Comparison of ENCODE assay signal across 8 cellular contexts in the genomic region with DNA sequence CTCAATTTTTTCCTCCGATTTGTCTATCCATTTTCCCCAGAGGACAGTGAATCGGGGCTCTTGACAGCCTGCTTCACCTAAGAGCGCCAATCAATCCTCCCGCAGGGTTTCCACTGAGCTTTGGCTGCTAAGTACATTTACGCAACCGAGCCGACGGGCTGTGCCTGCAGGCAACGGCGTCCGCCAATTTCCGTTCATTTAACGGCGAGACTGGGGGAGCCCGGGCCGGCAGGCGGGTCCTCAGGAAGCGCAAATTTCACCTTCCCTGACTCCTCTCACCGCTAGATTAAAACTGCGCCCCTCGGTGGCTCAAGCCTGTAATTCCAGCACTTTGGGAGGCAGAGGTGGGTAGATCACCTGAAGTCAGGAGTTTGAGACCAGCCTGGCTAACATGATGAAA. TPM values are rescaled to one million over a fixed set of nuclear protein-coding genes. Genes with fewer than 3 reads are reported as not detected.
DNase-seq lines count a peak whose midpoint lies in the region; TF ChIP-seq lines count a peak whose summit lies in the region.

No MANE protein-coding gene starts in this region.

- no peak overlapping the region for H2BK5ac ChIP-seq in mesendoderm (ENCODE audit: low read length)

- H3K36me3 Mint-ChIP-seq in chondrocyte (ENCODE audit: low read depth): no peaks in the 10 kb centered on the region

- H3K23ac ChIP-seq in mesendoderm (ENCODE audit: low read length): no peak overlapping the region

- H3K4ac ChIP-seq in mesendoderm (ENCODE audit: low read depth, low read length): no peak overlapping the region

- peak overlapping the region; percentile 73 for H3K56ac ChIP-seq in mesendoderm (ENCODE audit: low read length)

- H2BK120ac ChIP-seq in mesendoderm (ENCODE audit: low read depth, low read length): no peak overlapping the region

- H2BK15ac ChIP-seq in mesendoderm (replicated peaks; ENCODE audit: low read depth): no peak overlapping the region

- H3K27me3 ChIP-seq in BJ (ENCODE audit: control insufficient read depth, insufficient read depth, low read length) (no peaks in the 10 kb centered on the region), mesendoderm (ENCODE audit: insufficient read depth, low read length, poor library complexity) (no peaks in the 10 kb centered on the region)

- TF ChIP-seq CTCF in BJ (IDR thresholded peaks at IDR 0.05; ENCODE audit: insufficient read depth, low read depth, low read length): 0 out of 2 replicates have a peak, but pooled peaks have one; percentile 6
- peak; percentile 68 for TF ChIP-seq CTCF in chondrocyte (IDR thresholded peaks at IDR 0.05)

- no peak overlapping the region for H4K8ac ChIP-seq in mesendoderm (ENCODE audit: low read depth, low read length)

- DNase-seq in BJ (ENCODE audit: low read depth) (no peak), HuH-7.5 (ENCODE audit: low spot score) (peak; percentile 68), chondrocyte (ENCODE audit: low spot score) (no peak), mesendoderm (peak; percentile 92), NCI-H2196 treated with DMSO at 0.1 percent for 48 hours (lab: John Stamatoyannopoulos, UW; ENCODE audit: unreplicated experiment) (no peak), DMS53 treated with DMSO at 0.1 percent for 48 hours (lab: John Stamatoyannopoulos, UW; ENCODE audit: unreplicated experiment) (no peak), NCI-H1930 (lab: John Stamatoyannopoulos, UW) (no peak), midbrain (lab: John Stamatoyannopoulos, UW) (no peak)

- no peaks in the 10 kb centered on the region for H3K79me1 ChIP-seq in mesendoderm (ENCODE audit: low read length)

- H2AK5ac ChIP-seq in mesendoderm (ENCODE audit: low read length): no peak overlapping the region

- H4K5ac ChIP-seq in mesendoderm (ENCODE audit: low read length): no peak overlapping the region

- peak overlapping the region; percentile 86 for H3K27ac Mint-ChIP-seq in chondrocyte (ENCODE audit: unreplicated experiment)

- no peak overlapping the region for H3K18ac ChIP-seq in mesendoderm (ENCODE audit: low read length)

- no peaks in the 10 kb centered on the region; the same call in 1 of the 2 replicates for H3K36me3 ChIP-seq in BJ (ENCODE audit: control insufficient read depth, insufficient read depth, low read length)
- no peaks in the 10 kb centered on the region for H3K36me3 ChIP-seq in mesendoderm (ENCODE audit: control insufficient read depth, insufficient read depth, low read length)

- peak overlapping the region; percentile 35 for H3K4me2 ChIP-seq in mesendoderm (ENCODE audit: low read length)

- CTCF ChIA-PET in BJ (lab: Yijun Ruan, JAX): interaction anchor here (0.6 kb wide), 1 partner anchor 8 kb away, joined by 3 read pairs; no protein-coding TSS in a partner anchor

- peak overlapping the region; percentile 61 for H3K9ac ChIP-seq in mesendoderm (ENCODE audit: low read length)

- H3K27me3 Mint-ChIP-seq in chondrocyte (ENCODE audit: low read depth): no peaks in the 10 kb centered on the region

- H3K27ac ChIP-seq in mesendoderm (ENCODE audit: low read depth, low read length): peak overlapping the region; percentile 51

- no peaks in the 10 kb centered on the region for H3K79me2 ChIP-seq in mesendoderm (ENCODE audit: control insufficient read depth, insufficient read depth, low read length)

- POLR2A ChIA-PET in BJ (lab: Charles Lee): no interaction called here

- H3K4me1 Mint-ChIP-seq in chondrocyte (ENCODE audit: low read depth): peaks cover 59% of the 10 kb centered on the region

- peak overlapping the region; percentile 93 for H3K4me3 Mint-ChIP-seq in chondrocyte (ENCODE audit: unreplicated experiment)

- no CpG with 5 or more reads among the region's 21 CpGs for WGBS in mesendoderm (ENCODE audit: extremely low coverage, insufficient coverage, low lambda C conversion rate)

- peaks cover 2% of the 10 kb centered on the region for H3K4me1 ChIP-seq in mesendoderm (ENCODE audit: control insufficient read depth, low read depth, low read length)

- no peaks in the 10 kb centered on the region for H3K9me3 Mint-ChIP-seq in chondrocyte (ENCODE audit: low read depth)

- H3K4me3 ChIP-seq in BJ (ENCODE audit: low read depth, low read length) (peak overlapping the region; percentile 22), mesendoderm (ENCODE audit: low read length) (peak overlapping the region; percentile 5)

RNA-seq across cellular contexts. Expression of gene NXNL2, which starts 2.7 kb away (rescaled TPM):
- 3.6 and 5.5 TPM in 2 replicates for polyA plus RNA-seq in BJ (2011; rRNA removed)
- polyA minus RNA-seq in BJ (2011; rRNA and poly(A)+ RNA removed): 1.5 and 2.1 TPM in 2 replicates
- 0.36 to 0.70 TPM (median 0.50 TPM) in 3 replicates for total RNA-seq in chondrocyte
- 0.32 TPM for polyA plus RNA-seq in mesendoderm (2013, experiment 1 of 2)
- 0.22 TPM for polyA plus RNA-seq in mesendoderm (2013, experiment 2 of 2)

Comparison
In these comparisons a context has a peak if more than half of its experiments do, and no peak if none do; other contexts are left out.
1. DNase-seq: peak in HuH-7.5 (single experiment) and mesendoderm (single experiment); none in BJ (single experiment), chondrocyte (single experiment), NCI-H2196 treated with DMSO at 0.1 percent for 48 hours (single experiment), DMS53 treated with DMSO at 0.1 percent for 48 hours (single experiment), NCI-H1930 (0 of 2) and midbrain (single experiment).